ENCODE assay signal across 16 cellular contexts in genomic region chr5:65197899-65198776, GRCh38.
A peak's percentile ranks its signal among the peaks of the same experiment; 100 is the strongest.
DNase-seq lines count a peak whose midpoint lies in the region; ATAC-seq lines count a peak whose summit lies in the region.
"Had no signal": no experiment of that assay in that cellular context is flagged by ENCODE, and none has a peak within 500 bp of the region (broad histone marks: within the 10 kb centered on the region; RNA-seq: fewer than 3 reads in every experiment).

No MANE protein-coding gene starts in this region.

- WGBS in mesodermal cell (ENCODE audit: insufficient coverage in 2 of 2), 2 experiments = 78 to 80% methylated on average over 1 of the region's 4 CpGs

- peaks cover 3 to 8% of the 10 kb centered on the region in 2 donors for H3K27me3 Mint-ChIP-seq in T-cell
- no peaks in the 10 kb centered on the region for H3K27me3 Mint-ChIP-seq in activated T-cell treated with anti-CD3 and anti-CD28 coated beads, Interleukin-2, amount 50 U/mL, for 4 hours (ENCODE audit: low read depth)

- H3K27ac Mint-ChIP-seq in T-cell = no peak overlapping the region
- H3K27ac Mint-ChIP-seq: H9 had no signal

- H3K36me3 Mint-ChIP-seq in T-cell = no peaks in the 10 kb centered on the region
- H3K36me3 Mint-ChIP-seq in activated T-cell treated with anti-CD3 and anti-CD28 coated beads, Interleukin-2, amount 50 U/mL, for 4 hours (ENCODE audit: insufficient read depth) = no peaks in the 10 kb centered on the region

- H3K36me3 ChIP-seq in mesodermal cell (ENCODE audit: control insufficient read depth, insufficient read depth, low read length) = peaks cover 2% of the 10 kb centered on the region
- H3K36me3 ChIP-seq: left ventricle myocardium inferior had no signal

- H3K4me3 ChIP-seq in mesodermal cell (ENCODE audit: extremely low read depth, insufficient read depth, low read length, poor library complexity, severe bottlenecking) = no peak overlapping the region
- H3K4me3 ChIP-seq: left ventricle myocardium inferior had no signal

- H3K4me3 Mint-ChIP-seq in T-cell = no peak overlapping the region
- no peak overlapping the region for H3K4me3 Mint-ChIP-seq in activated T-cell treated with anti-CD3 and anti-CD28 coated beads, Interleukin-2, amount 50 U/mL, for 4 hours
- H3K4me3 Mint-ChIP-seq: H9 had no signal

- no peaks in the 10 kb centered on the region for H3K9me3 ChIP-seq in mesodermal cell (ENCODE audit: control insufficient read depth, low read length)
- H3K9me3 ChIP-seq: left ventricle myocardium inferior had no signal

- POLR2A ChIA-PET in T-cell (lab: Charles Lee) = interaction anchor here (0.6 kb wide), 3 partner anchors 40 to 241 kb away, joined by 3 to 7 read pairs (median 3); no protein-coding TSS in a partner anchor

- H3K4me1 Mint-ChIP-seq in T-cell = no peaks in the 10 kb centered on the region
- H3K4me1 Mint-ChIP-seq in activated T-cell treated with anti-CD3 and anti-CD28 coated beads, Interleukin-2, amount 50 U/mL, for 4 hours (ENCODE audit: low read depth) = no peaks in the 10 kb centered on the region
- H3K4me1 Mint-ChIP-seq: H9 had no signal

- no peaks in the 10 kb centered on the region for H3K9me3 Mint-ChIP-seq in T-cell
- H3K9me3 Mint-ChIP-seq in activated T-cell treated with anti-CD3 and anti-CD28 coated beads, Interleukin-2, amount 50 U/mL, for 4 hours = no peaks in the 10 kb centered on the region
- H3K9me3 Mint-ChIP-seq: H9 had no signal

- ATAC-seq in T-cell (replicated peaks in 1 of 4) = no peak
- no peak for ATAC-seq in GM19351 (IDR thresholded peaks at IDR 0.05; ENCODE audit: unreplicated experiment)
- no peak for ATAC-seq in activated T-cell treated with anti-CD3 and anti-CD28 coated beads, Interleukin-2, amount 50 U/mL, for 4 hours

- CTCF ChIA-PET in T-cell (lab: Charles Lee) = interaction anchor here in 1 of 2 donors (0.6 kb wide), 1 partner anchor 565 kb away, joined by 3 read pairs; no protein-coding TSS in a partner anchor

- DNase-seq in Daoy (ENCODE audit: low read depth) (peak; percentile 50), M059J (ENCODE audit: low read depth) (peak; percentile 52), dermis blood vessel endothelial cell (peak; percentile 37), T-cell (no peak), AML-193 (lab: John Stamatoyannopoulos, UW) (no peak)
- DNase-seq in activated T-cell treated with anti-CD3 and anti-CD28 coated beads, Interleukin-2, amount 50 U/mL, for 4 hours = no peak
- DNase-seq: activated CD8-positive, alpha-beta memory T cell treated with anti-CD3 and anti-CD28 coated beads, Interleukin-2, amount 50 U/mL, for 4 hours; activated effector memory CD4-positive, alpha-beta T cell treated with anti-CD3 and anti-CD28 coated beads, Interleukin-2, amount 50 U/mL, for 16 hours; central memory CD4-positive, alpha-beta T cell; H9; left ventricle myocardium inferior; NCI-H2029; NCI-H510A treated with DMSO at 0.1 percent for 48 hours; stimulated activated CD4-positive, alpha-beta T cell treated with anti-CD3 and anti-CD28 coated beads, Interleukin-4, amount 100 ng/mL, for 1 hour had no signal

- peaks cover 5% of the 10 kb centered on the region for H3K4me1 ChIP-seq in mesodermal cell (ENCODE audit: control insufficient read depth, insufficient read depth, low read length, poor library complexity, severe bottlenecking)
- H3K4me1 ChIP-seq: left ventricle myocardium inferior had no signal

- H3K27ac ChIP-seq in mesodermal cell (ENCODE audit: low read depth, low read length, severe bottlenecking) = peak overlapping the region; percentile 30
- H3K27ac ChIP-seq: left ventricle myocardium inferior had no signal

Comparison
In these comparisons a context has a peak if more than half of its experiments do, and no peak if none do; other contexts are left out.
1. DNase-seq: peak in Daoy (single experiment), M059J (single experiment) and dermis blood vessel endothelial cell (single experiment); none in T-cell (0 of 34), AML-193 (0 of 2) and activated T-cell treated with anti-CD3 and anti-CD28 coated beads, Interleukin-2, amount 50 U/mL, for 4 hours (single experiment).